17 cellular contexts compared by ENCODE assay signal in the genomic region with DNA sequence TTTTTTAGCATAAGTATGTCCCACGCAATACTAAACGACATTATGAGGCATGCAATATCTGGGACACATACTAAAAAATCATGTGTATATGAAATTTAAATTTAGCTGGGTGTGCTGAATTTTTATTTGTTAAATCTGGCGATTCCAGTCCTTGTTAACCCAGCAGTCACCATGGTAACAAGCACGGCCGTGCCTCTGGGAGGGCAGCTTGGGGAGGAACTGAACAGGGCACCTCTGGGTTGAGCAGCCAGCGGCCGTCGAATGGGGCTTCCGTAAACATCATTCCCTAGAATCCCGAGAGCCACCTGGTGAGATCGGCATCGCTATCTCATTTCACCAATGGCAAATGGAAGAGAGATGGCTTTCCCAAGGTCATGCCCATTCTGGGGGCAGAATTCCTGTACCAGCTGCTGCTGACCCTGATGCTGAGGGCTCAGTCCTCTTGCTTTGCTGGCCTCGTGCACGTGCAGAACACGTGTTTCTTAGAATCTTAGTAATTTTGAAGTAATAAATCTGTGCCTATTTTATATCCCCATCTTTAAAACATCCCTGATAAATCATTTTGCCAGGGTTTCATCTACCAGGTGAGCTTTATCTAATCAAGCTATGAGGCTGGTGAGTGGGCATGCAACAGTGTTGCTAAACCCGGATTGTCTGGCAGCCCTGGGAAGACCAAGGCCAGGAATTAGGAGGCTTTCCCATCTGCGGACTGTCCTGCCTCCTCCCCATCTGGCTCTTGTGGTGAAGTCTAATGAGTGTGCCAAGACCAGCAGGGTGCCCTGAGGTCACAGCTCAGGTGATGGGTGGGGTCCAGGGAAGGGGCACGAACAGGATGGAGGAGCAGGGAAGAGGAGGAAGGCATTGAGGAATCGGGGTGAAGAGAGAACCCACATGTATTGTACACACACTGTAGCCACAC.
DNase-seq lines count a peak whose midpoint lies in the region; TF ChIP-seq lines count a peak whose summit lies in the region.
"Had no signal": no experiment of that assay in that cellular context is flagged by ENCODE, and none has a peak within 500 bp of the region (broad histone marks: within the 10 kb centered on the region; RNA-seq: fewer than 3 reads in every experiment).

No MANE protein-coding gene starts in this region.

- H3K4me1 Mint-ChIP-seq in dendritic cell treated with granulocyte-macrophage colony-stimulating factor and Interleukin-4, amounts not matched to agents 40 ng/mL and 50 ng/mL, for 4 days (ENCODE audit: low read depth), result peaks cover 53% of the 10 kb centered on the region
- H3K4me1 Mint-ChIP-seq: GM23338 had no signal

- intact Hi-C loops in dendritic cell treated with granulocyte-macrophage colony-stimulating factor and Interleukin-4, amounts not matched to agents 40 ng/mL and 50 ng/mL, for 4 days (cut with micrococcal nuclease), result no loop called here

- H3K27me3 Mint-ChIP-seq in dendritic cell treated with granulocyte-macrophage colony-stimulating factor and Interleukin-4, amounts not matched to agents 40 ng/mL and 50 ng/mL, for 4 days, result peaks cover 2% of the 10 kb centered on the region
- H3K27me3 Mint-ChIP-seq: CD8-positive, alpha-beta memory T cell had no signal

- DNase-seq in DMS 273 (lab: John Stamatoyannopoulos, UW; ENCODE audit: unreplicated experiment) (peak; percentile 49), DMS 273 treated with DMSO at 0.1 percent for 48 hours (lab: John Stamatoyannopoulos, UW) (no peak), RPMI7951 (ENCODE audit: low read depth) (peak; percentile 26), substantia nigra (lab: John Stamatoyannopoulos, UW) (peak in 1 of 49 donors; percentile 60), hepatic stellate cell (ENCODE audit: low spot score) (no peak), GM13977 (ENCODE audit: low spot score) (no peak), T-helper 9 cell (no peak)
- DNase-seq: AML-193; Calu3; CD8-positive, alpha-beta memory T cell; DMS153; DND-41; H7 had no signal

- H3K27ac Mint-ChIP-seq in dendritic cell treated with granulocyte-macrophage colony-stimulating factor and Interleukin-4, amounts not matched to agents 40 ng/mL and 50 ng/mL, for 4 days, result peak overlapping the region; percentile 50
- H3K27ac Mint-ChIP-seq: GM23338 had no signal

- in situ Hi-C loops in GM13977 (cut with MboI; ENCODE audit: low pct_unique_long_range_greater_than_20kb, low sequenced_read_pairs, unreplicated experiment), result no loop called here

- H3K9me3 Mint-ChIP-seq in dendritic cell treated with granulocyte-macrophage colony-stimulating factor and Interleukin-4, amounts not matched to agents 40 ng/mL and 50 ng/mL, for 4 days, result peaks cover 11% of the 10 kb centered on the region

- H3K27ac ChIP-seq in substantia nigra (ENCODE audit: low read depth, low read length, poor library complexity, severe bottlenecking), result peak overlapping the region; percentile 1
- H3K27ac ChIP-seq: 22Rv1, BLaER1 had no signal

- H3K4me3 Mint-ChIP-seq in dendritic cell treated with granulocyte-macrophage colony-stimulating factor and Interleukin-4, amounts not matched to agents 40 ng/mL and 50 ng/mL, for 4 days, result no peak overlapping the region
- H3K4me3 Mint-ChIP-seq: CD8-positive, alpha-beta memory T cell; GM23338 had no signal

- TF ChIP-seq CTCF in GM13977 (IDR thresholded peaks at IDR 0.05; ENCODE audit: extremely low read depth, insufficient read depth, missing control alignments), result no peak

- peaks cover 14% of the 10 kb centered on the region for H3K36me3 Mint-ChIP-seq in dendritic cell treated with granulocyte-macrophage colony-stimulating factor and Interleukin-4, amounts not matched to agents 40 ng/mL and 50 ng/mL, for 4 days (ENCODE audit: low read depth)

Comparison
In these comparisons a context has a peak if more than half of its experiments do, and no peak if none do; other contexts are left out.
1. DNase-seq: peak in DMS 273 (single experiment) and RPMI7951 (single experiment); none in DMS 273 treated with DMSO at 0.1 percent for 48 hours (single experiment), hepatic stellate cell (single experiment), GM13977 (single experiment) and T-helper 9 cell (single experiment).